8 cellular contexts compared by ENCODE assay signal in the genomic region with DNA sequence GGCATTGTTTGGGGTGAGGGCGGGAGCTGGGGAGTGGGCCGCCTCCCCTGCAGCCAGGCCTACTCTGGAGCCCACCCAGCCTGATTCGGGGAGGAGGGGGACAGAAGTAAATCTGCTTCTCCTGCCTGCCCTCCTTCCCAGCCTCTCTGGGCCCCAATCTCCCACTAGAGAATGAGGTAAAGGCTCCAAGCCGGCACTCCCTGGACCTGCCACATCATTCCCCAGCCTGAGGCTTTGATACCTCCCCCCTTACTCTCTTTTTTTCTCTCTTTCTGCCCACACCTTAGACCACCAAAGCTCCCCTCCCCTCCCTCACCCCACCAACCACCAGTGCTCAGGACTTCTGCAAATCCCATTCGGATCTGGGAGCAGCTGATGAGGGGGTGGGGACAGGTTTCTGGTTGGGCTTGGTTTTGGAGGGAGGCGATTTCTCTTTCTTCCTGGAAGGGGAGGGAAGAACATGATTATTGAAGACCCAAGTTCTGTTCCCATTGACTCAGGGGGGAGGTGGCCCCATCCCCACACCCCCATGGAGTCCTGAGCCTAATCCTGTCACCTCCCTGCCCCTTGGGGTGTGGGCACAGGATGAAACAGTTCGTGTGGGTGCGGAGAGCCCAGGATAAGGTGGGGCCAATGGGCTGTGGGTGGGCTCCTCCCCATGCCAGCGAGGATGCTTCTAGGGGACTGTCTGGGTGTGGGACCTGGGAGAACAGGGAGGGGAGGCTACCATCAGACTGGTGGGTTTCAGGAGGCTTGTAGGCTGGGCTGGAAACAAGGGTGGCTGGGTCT. TPM values are rescaled to one million over a fixed set of nuclear protein-coding genes. Genes with fewer than 3 reads are reported as not detected.
DNase-seq lines count a peak whose midpoint lies in the region; ATAC-seq and TF ChIP-seq lines count a peak whose summit lies in the region.

No MANE protein-coding gene starts in this region.

- intact Hi-C loops in OCI-LY7 (cut with micrococcal nuclease; ENCODE audit: unreplicated experiment) (no loop called here), colonic mucosa (cut with DNase I) (loop anchor here (10.0 kb wide), 1 partner anchor 127 kb away; no protein-coding TSS in a partner anchor)

- ATAC-seq in HG03045 (IDR thresholded peaks at IDR 0.05; ENCODE audit: unreplicated experiment), result no peak
- no peak for ATAC-seq in HG02798 (IDR thresholded peaks at IDR 0.05; ENCODE audit: poor library complexity, unreplicated experiment)

- H3K4me1 ChIP-seq in OCI-LY7 (ENCODE audit: insufficient read depth, low read length, poor library complexity, severe bottlenecking), result peaks cover 72% of the 10 kb centered on the region
- H3K4me1 ChIP-seq in colonic mucosa, result peaks cover 19% of the 10 kb centered on the region
- peaks cover 50% of the 10 kb centered on the region for H3K4me1 ChIP-seq in mucosa of stomach (ENCODE audit: control insufficient read depth, insufficient read depth, low read length)

- H3K27ac ChIP-seq in OCI-LY7 (ENCODE audit: low read depth, low read length, poor library complexity, severe bottlenecking) (peak overlapping the region; percentile 61), colonic mucosa (peak overlapping the region; percentile 96)

- no peak overlapping the region; the same call in 1 of the 2 replicates for H2AFZ ChIP-seq in OCI-LY7 (ENCODE audit: low read length)

- no TSS peak for BruUV-seq in OCI-LY7 (replicated peaks; lab: Mats Ljungman, UMichigan)

- H3K9ac ChIP-seq in colonic mucosa (ENCODE audit: low read depth in 2 of 2, low read length in 2 of 2), result peak overlapping the region; percentile 76 to 77
- H3K9ac ChIP-seq in mucosa of stomach (ENCODE audit: low read length), result peak overlapping the region; percentile 83

- POLR2A ChIA-PET in OCI-LY7 (lab: Charles Lee), result interaction anchor here (0.6 to 0.8 kb wide), 2 partner anchors 30 to 38 kb away, joined by 3 to 4 read pairs; no protein-coding TSS in a partner anchor

- peak overlapping the region; percentile 97 for H3K4me3 ChIP-seq in OCI-LY7 (ENCODE audit: low read depth, low read length, poor library complexity, severe bottlenecking)
- peak overlapping the region; percentile 93 for H3K4me3 ChIP-seq in colonic mucosa
- peak overlapping the region; percentile 82 for H3K4me3 ChIP-seq in mucosa of stomach (ENCODE audit: low read length)

- peak overlapping the region; percentile 95 for H3K4me2 ChIP-seq in OCI-LY7 (ENCODE audit: low read length)

- H3K36me3 ChIP-seq in OCI-LY7 (ENCODE audit: insufficient read depth, low read length), result peaks cover 6% of the 10 kb centered on the region; the same call in 1 of the 2 replicates
- no peaks in the 10 kb centered on the region for H3K36me3 ChIP-seq in colonic mucosa
- H3K36me3 ChIP-seq in mucosa of stomach (ENCODE audit: control insufficient read depth, insufficient read depth, low read length), result no peaks in the 10 kb centered on the region

- H3K27me3 ChIP-seq in colonic mucosa (no peaks in the 10 kb centered on the region), mucosa of stomach (ENCODE audit: control insufficient read depth, insufficient read depth, low read length) (no peaks in the 10 kb centered on the region)

- H3K9me2 ChIP-seq in OCI-LY7 (ENCODE audit: insufficient read depth, low read length), result no peaks in the 10 kb centered on the region

- peaks cover 12% of the 10 kb centered on the region; the same call in 1 of the 2 replicates for H4K20me1 ChIP-seq in OCI-LY7 (ENCODE audit: insufficient read depth, low read length)

- peak; percentile 67 for DNase-seq in ELF-1 (ENCODE audit: low read depth, low spot score)
- no peak for DNase-seq in OCI-LY7 (ENCODE audit: low spot score)
- no peak for DNase-seq in colonic mucosa
- no peak for DNase-seq in NOMO-1 treated with DMSO at 0.1 percent for 48 hours (lab: John Stamatoyannopoulos, UW; ENCODE audit: unreplicated experiment)
- DNase-seq in central memory CD4-positive, alpha-beta T cell, result no peak

- peaks cover 60% of the 10 kb centered on the region for H3K79me2 ChIP-seq in OCI-LY7 (ENCODE audit: insufficient read depth, low read depth, low read length)

- H3K9me3 ChIP-seq in OCI-LY7 (ENCODE audit: low read length) (no peaks in the 10 kb centered on the region), colonic mucosa (no peaks in the 10 kb centered on the region), mucosa of stomach (ENCODE audit: control insufficient read depth, low read length) (no peaks in the 10 kb centered on the region)

- TF ChIP-seq CTCF in OCI-LY7 (conservative IDR thresholded peaks at IDR 0.05; ENCODE audit: low read length) (no peak), colonic mucosa (IDR thresholded peaks at IDR 0.05) (no peak)

- CTCF ChIA-PET in OCI-LY7 (lab: Charles Lee; ENCODE audit: unreplicated experiment), result interaction anchor here (0.6 kb wide), 1 partner anchor 212 kb away, joined by 5 read pairs; no protein-coding TSS in a partner anchor

RNA-seq across cellular contexts. Expression of a gene that starts 1.3 kb away (rescaled TPM):
- total RNA-seq in OCI-LY7 (2014; rRNA removed; shearing (Covaris generic)), result 55.1 and 61.2 TPM in 2 replicates
- total RNA-seq in OCI-LY7 (2022) (94.7 and 101 TPM in 2 replicates), colonic mucosa (10 to 100 TPM; 37.7 to 50.0 TPM)

RNA-seq across cellular contexts. Expression of a gene that starts 8.0 kb away (rescaled TPM):
- total RNA-seq in OCI-LY7 (2014; rRNA removed; shearing (Covaris generic)), result 50.3 and 71.0 TPM in 2 replicates
- total RNA-seq in OCI-LY7 (2022), result 55.4 and 60.4 TPM in 2 replicates
- total RNA-seq in colonic mucosa, result 10 to 100 TPM; 59.0 to 60.6 TPM

RNA-seq across cellular contexts. Expression of a gene that starts 32.3 kb away (rescaled TPM):
- not detected in 2 replicates for total RNA-seq in OCI-LY7 (2014; rRNA removed; shearing (Covaris generic))
- total RNA-seq in OCI-LY7 (2022) (not detected in 2 replicates), colonic mucosa (1 to 10 TPM; 1.1 to 2.1 TPM)
